ENCODE assay signal across 2 cellular contexts in genomic region chr2:232979871-232980461, GRCh38.
A peak's percentile ranks its signal among the peaks of the same experiment; 100 is the strongest.
TF ChIP-seq lines count a peak whose summit lies in the region.

No MANE protein-coding gene starts in this region.

TF ChIP-seq in Ishikawa, 13 proteins besides CTCF, POLR2A, EP300 and RAD21:
- TF ChIP-seq TCF12 (IDR thresholded peaks at IDR 0.05; ENCODE audit: low read depth) (no peak), USF1 (IDR thresholded peaks at IDR 0.05) (no peak), CREB1 (IDR thresholded peaks at IDR 0.05; ENCODE audit: low read depth) (no peak), MAX (IDR thresholded peaks at IDR 0.05) (no peak), NFIC (IDR thresholded peaks at IDR 0.05) (no peak), EGR1 (IDR thresholded peaks at IDR 0.05) (no peak), TAF1 (IDR thresholded peaks at IDR 0.05; ENCODE audit: low read depth) (no peak)

TF ChIP-seq in K562, 482 proteins besides CTCF, POLR2A, EP300 and RAD21:
- TF ChIP-seq RCOR1 (IDR thresholded peaks at IDR 0.05; ENCODE audit: borderline replicate concordance in 1 of 2, low read depth in 2 of 2, low read length in 2 of 2): peak in 1 of 2 experiments; percentile 44; a peak in 1 of 4 replicates
- TF ChIP-seq FOSL1 (tag; conservative IDR thresholded peaks at IDR 0.05): 0 out of 2 replicates have a peak, but pooled peaks have one; percentile 36
- no peak for TF ChIP-seq MITF (IDR thresholded peaks at IDR 0.05)
- no peak for TF ChIP-seq ILK (tag; IDR thresholded peaks at IDR 0.05; ENCODE audit: borderline replicate concordance, low read depth)
- peak; percentile 57 to 58; a peak in 3 of 4 replicates for TF ChIP-seq KDM1A (IDR thresholded peaks at IDR 0.05)
- no peak for TF ChIP-seq ELK3 (CRISPR knock-in tag; IDR thresholded peaks at IDR 0.05)
- TF ChIP-seq HDAC3 (IDR thresholded peaks at IDR 0.05; ENCODE audit: borderline replicate concordance, partially characterized antibody): no peak
